ENCODE assay signal across 1 cellular context in the genomic region with DNA sequence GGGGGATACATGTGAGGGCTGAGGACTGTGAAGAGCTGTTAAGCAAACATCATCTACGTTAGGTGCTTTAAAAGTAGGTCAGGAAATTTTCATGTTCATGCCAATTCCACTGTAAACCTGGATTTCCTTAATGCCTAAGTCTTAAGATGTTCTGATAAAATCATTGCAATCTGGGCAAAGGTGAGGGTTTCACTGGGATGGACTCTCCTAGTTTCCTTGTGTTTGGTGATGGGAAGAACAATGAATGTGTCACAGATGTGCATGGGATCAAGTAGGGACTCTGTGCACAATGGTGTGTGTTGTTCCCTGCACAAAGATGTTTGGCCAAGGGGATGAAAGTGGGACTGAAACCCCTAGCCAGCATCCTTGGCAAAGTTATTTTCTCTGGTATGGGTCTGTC.
TF ChIP-seq lines count a peak whose summit lies in the region.

No MANE protein-coding gene starts in this region.

TF ChIP-seq in GM23338, 12 proteins besides CTCF, POLR2A, EP300 and RAD21 (continued from another document):
- TF ChIP-seq, protein P1, sequence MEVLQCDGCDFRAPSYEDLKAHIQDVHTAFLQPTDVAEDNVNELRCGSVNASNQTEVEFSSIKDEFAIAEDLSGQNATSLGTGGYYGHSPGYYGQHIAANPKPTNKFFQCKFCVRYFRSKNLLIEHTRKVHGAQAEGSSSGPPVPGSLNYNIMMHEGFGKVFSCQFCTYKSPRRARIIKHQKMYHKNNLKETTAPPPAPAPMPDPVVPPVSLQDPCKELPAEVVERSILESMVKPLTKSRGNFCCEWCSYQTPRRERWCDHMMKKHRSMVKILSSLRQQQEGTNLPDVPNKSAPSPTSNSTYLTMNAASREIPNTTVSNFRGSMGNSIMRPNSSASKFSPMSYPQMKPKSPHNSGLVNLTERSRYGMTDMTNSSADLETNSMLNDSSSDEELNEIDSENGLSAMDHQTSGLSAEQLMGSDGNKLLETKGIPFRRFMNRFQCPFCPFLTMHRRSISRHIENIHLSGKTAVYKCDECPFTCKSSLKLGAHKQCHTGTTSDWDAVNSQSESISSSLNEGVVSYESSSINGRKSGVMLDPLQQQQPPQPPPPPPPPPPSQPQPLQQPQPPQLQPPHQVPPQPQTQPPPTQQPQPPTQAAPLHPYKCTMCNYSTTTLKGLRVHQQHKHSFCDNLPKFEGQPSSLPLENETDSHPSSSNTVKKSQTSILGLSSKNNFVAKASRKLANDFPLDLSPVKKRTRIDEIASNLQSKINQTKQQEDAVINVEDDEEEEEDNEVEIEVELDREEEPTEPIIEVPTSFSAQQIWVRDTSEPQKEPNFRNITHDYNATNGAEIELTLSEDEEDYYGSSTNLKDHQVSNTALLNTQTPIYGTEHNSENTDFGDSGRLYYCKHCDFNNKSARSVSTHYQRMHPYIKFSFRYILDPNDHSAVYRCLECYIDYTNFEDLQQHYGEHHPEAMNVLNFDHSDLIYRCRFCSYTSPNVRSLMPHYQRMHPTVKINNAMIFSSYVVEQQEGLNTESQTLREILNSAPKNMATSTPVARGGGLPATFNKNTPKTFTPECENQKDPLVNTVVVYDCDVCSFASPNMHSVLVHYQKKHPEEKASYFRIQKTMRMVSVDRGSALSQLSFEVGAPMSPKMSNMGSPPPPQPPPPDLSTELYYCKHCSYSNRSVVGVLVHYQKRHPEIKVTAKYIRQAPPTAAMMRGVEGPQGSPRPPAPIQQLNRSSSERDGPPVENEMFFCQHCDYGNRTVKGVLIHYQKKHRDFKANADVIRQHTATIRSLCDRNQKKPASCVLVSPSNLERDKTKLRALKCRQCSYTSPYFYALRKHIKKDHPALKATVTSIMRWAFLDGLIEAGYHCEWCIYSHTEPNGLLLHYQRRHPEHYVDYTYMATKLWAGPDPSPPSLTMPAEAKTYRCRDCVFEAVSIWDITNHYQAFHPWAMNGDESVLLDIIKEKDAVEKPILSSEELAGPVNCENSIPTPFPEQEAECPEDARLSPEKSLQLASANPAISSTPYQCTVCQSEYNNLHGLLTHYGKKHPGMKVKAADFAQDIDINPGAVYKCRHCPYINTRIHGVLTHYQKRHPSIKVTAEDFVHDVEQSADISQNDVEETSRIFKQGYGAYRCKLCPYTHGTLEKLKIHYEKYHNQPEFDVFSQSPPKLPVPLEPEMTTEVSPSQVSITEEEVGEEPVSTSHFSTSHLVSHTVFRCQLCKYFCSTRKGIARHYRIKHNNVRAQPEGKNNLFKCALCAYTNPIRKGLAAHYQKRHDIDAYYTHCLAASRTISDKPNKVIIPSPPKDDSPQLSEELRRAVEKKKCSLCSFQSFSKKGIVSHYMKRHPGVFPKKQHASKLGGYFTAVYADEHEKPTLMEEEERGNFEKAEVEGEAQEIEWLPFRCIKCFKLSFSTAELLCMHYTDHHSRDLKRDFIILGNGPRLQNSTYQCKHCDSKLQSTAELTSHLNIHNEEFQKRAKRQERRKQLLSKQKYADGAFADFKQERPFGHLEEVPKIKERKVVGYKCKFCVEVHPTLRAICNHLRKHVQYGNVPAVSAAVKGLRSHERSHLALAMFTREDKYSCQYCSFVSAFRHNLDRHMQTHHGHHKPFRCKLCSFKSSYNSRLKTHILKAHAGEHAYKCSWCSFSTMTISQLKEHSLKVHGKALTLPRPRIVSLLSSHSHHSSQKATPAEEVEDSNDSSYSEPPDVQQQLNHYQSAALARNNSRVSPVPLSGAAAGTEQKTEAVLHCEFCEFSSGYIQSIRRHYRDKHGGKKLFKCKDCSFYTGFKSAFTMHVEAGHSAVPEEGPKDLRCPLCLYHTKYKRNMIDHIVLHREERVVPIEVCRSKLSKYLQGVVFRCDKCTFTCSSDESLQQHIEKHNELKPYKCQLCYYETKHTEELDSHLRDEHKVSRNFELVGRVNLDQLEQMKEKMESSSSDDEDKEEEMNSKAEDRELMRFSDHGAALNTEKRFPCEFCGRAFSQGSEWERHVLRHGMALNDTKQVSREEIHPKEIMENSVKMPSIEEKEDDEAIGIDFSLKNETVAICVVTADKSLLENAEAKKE (CRISPR knock-in tag; IDR thresholded peaks at IDR 0.05) = no peak
- TF ChIP-seq, protein P2, sequence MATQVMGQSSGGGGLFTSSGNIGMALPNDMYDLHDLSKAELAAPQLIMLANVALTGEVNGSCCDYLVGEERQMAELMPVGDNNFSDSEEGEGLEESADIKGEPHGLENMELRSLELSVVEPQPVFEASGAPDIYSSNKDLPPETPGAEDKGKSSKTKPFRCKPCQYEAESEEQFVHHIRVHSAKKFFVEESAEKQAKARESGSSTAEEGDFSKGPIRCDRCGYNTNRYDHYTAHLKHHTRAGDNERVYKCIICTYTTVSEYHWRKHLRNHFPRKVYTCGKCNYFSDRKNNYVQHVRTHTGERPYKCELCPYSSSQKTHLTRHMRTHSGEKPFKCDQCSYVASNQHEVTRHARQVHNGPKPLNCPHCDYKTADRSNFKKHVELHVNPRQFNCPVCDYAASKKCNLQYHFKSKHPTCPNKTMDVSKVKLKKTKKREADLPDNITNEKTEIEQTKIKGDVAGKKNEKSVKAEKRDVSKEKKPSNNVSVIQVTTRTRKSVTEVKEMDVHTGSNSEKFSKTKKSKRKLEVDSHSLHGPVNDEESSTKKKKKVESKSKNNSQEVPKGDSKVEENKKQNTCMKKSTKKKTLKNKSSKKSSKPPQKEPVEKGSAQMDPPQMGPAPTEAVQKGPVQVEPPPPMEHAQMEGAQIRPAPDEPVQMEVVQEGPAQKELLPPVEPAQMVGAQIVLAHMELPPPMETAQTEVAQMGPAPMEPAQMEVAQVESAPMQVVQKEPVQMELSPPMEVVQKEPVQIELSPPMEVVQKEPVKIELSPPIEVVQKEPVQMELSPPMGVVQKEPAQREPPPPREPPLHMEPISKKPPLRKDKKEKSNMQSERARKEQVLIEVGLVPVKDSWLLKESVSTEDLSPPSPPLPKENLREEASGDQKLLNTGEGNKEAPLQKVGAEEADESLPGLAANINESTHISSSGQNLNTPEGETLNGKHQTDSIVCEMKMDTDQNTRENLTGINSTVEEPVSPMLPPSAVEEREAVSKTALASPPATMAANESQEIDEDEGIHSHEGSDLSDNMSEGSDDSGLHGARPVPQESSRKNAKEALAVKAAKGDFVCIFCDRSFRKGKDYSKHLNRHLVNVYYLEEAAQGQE (IDR thresholded peaks at IDR 0.05; ENCODE audit: unreplicated experiment) = no peak
- TF ChIP-seq, protein P3, sequence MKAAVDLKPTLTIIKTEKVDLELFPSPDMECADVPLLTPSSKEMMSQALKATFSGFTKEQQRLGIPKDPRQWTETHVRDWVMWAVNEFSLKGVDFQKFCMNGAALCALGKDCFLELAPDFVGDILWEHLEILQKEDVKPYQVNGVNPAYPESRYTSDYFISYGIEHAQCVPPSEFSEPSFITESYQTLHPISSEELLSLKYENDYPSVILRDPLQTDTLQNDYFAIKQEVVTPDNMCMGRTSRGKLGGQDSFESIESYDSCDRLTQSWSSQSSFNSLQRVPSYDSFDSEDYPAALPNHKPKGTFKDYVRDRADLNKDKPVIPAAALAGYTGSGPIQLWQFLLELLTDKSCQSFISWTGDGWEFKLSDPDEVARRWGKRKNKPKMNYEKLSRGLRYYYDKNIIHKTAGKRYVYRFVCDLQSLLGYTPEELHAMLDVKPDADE (IDR thresholded peaks at IDR 0.05) = no peak
TF ChIP-seq in GM23338: peak in this region for 0.
